ENCODE assay signal across 18 cellular contexts in genomic region chr20:6162239-6162638, GRCh38. TPM values are rescaled to one million over a fixed set of nuclear protein-coding genes. Genes with fewer than 3 reads are reported as not detected.
DNase-seq lines count a peak whose midpoint lies in the region; FAIRE-seq and TF ChIP-seq lines count a peak whose summit lies in the region.
"Had no signal": no experiment of that assay in that cellular context is flagged by ENCODE, and none has a peak within 500 bp of the region (broad histone marks: within the 10 kb centered on the region; RNA-seq: fewer than 3 reads in every experiment).

No MANE protein-coding gene starts in this region.

- TF ChIP-seq CTCF in MCF 10A (IDR thresholded peaks at IDR 0.05; ENCODE audit: unreplicated experiment): no peak
- TF ChIP-seq CTCF in mammary epithelial cell (conservative IDR thresholded peaks at IDR 0.05 in 1 of 2, IDR thresholded peaks at IDR 0.05 in 1 of 2; ENCODE audit: extremely low read depth in 1 of 2, insufficient read depth in 1 of 2, low read depth in 1 of 2, low read length in 2 of 2): no peak
- TF ChIP-seq CTCF in fibroblast of the aortic adventitia (IDR thresholded peaks at IDR 0.05; ENCODE audit: insufficient read depth, low read length): no peak
- TF ChIP-seq CTCF in uterus (IDR thresholded peaks at IDR 0.05): no peak
- no peak for TF ChIP-seq CTCF in glutamatergic neuron (IDR thresholded peaks at IDR 0.05; ENCODE audit: partially characterized antibody, unreplicated experiment)

- no peak overlapping the region for H3K9ac ChIP-seq in mammary epithelial cell (ENCODE audit: insufficient read depth, low read length)

- intact Hi-C loops in MCF 10A (cut with micrococcal nuclease): no loop called here
- intact Hi-C loops in mammary epithelial cell (cut with micrococcal nuclease): no loop called here
- intact Hi-C loops in uterus (cut with DNase I; ENCODE audit: low total_unique reads): no loop called here

- H2AFZ ChIP-seq in mammary epithelial cell (ENCODE audit: low read depth, low read length): no peak overlapping the region

- no peak for FAIRE-seq in HTR-8/SVneo (lab: Jason Lieb, UNC)
- FAIRE-seq: A549, D721Med, GM19239, islet of Langerhans had no signal

- H3K27ac Mint-ChIP-seq in MCF 10A (ENCODE audit: low read depth, unreplicated experiment): no peak overlapping the region
- no peak overlapping the region for H3K27ac Mint-ChIP-seq in glutamatergic neuron (ENCODE audit: unreplicated experiment)
- H3K27ac Mint-ChIP-seq: activated CD4-positive, alpha-beta memory T cell treated with anti-CD3 and anti-CD28 coated beads, Interleukin-2, amount 10 ng/mL, durations not matched to agents 7 days and 5 days; natural killer cell treated with Interleukin-12 subunit alpha and Interleukin-12 subunit beta and Interleukin-15 and Interleukin-18, amount 100 ng/mL, for 72 hours had no signal

- TF ChIP-seq POLR2A in uterus (IDR thresholded peaks at IDR 0.05): no peak

- H3K4me1 Mint-ChIP-seq in MCF 10A (ENCODE audit: insufficient read depth, unreplicated experiment) (peaks cover 6% of the 10 kb centered on the region), glutamatergic neuron (ENCODE audit: low read depth, unreplicated experiment) (no peaks in the 10 kb centered on the region)
- H3K4me1 Mint-ChIP-seq: activated CD4-positive, alpha-beta memory T cell treated with anti-CD3 and anti-CD28 coated beads, Interleukin-2, amount 10 ng/mL, durations not matched to agents 7 days and 5 days had no signal

- no peak overlapping the region for H3K4me2 ChIP-seq in mammary epithelial cell (ENCODE audit: insufficient read depth, low read depth, low read length)
- H3K4me2 ChIP-seq: A549, smooth muscle cell had no signal

- H3K36me3 Mint-ChIP-seq in MCF 10A (ENCODE audit: insufficient read depth, unreplicated experiment) (no peaks in the 10 kb centered on the region), glutamatergic neuron (ENCODE audit: unreplicated experiment) (peaks cover 14% of the 10 kb centered on the region)

- H3K4me3 ChIP-seq in mammary epithelial cell (replicated peaks in 1 of 3; ENCODE audit: insufficient read depth in 1 of 3, low read depth in 2 of 3, low read length in 3 of 3) (no peak overlapping the region), fibroblast of the aortic adventitia (ENCODE audit: low read depth, low read length) (no peak overlapping the region), uterus (no peak overlapping the region)
- H3K4me3 ChIP-seq: A549, smooth muscle cell had no signal

- 0% methylated on average over 4 of the region's 4 CpGs for WGBS in mammary epithelial cell (ENCODE audit: low coverage, missing lambda C conversion rate)

- no peaks in the 10 kb centered on the region for H3K9me3 ChIP-seq in mammary epithelial cell (replicated peaks; ENCODE audit: insufficient read depth, low read length)
- no peaks in the 10 kb centered on the region for H3K9me3 ChIP-seq in uterus

- in situ Hi-C loops in mammary epithelial cell (cut with MboI; ENCODE audit: low sequenced_read_pairs in 2 of 2): loop anchor here (10.0 to 25.0 kb wide), 2 partner anchors 603 to 1725 kb away; partner anchors contain the start of gene BMP2 (in 1 of the 2)

- dilution Hi-C loops in mammary epithelial cell (cut with HindIII; ENCODE audit: low sequenced_read_pairs): loop anchor here (5.0 kb wide), 1 partner anchor 90 kb away; no protein-coding TSS in a partner anchor

- H3K27me3 ChIP-seq in mammary epithelial cell (ENCODE audit: insufficient read depth, low read length): no peaks in the 10 kb centered on the region
- H3K27me3 ChIP-seq in uterus: no peaks in the 10 kb centered on the region

- BruUV-seq in MCF 10A (replicated peaks; lab: Mats Ljungman, UMichigan) (no TSS peak), mammary epithelial cell (replicated peaks; lab: Mats Ljungman, UMichigan) (no TSS peak)

- H3K4me1 ChIP-seq in mammary epithelial cell (ENCODE audit: insufficient read depth, low read length): no peaks in the 10 kb centered on the region
- no peaks in the 10 kb centered on the region for H3K4me1 ChIP-seq in uterus

- no peaks in the 10 kb centered on the region for H3K79me2 ChIP-seq in mammary epithelial cell (ENCODE audit: insufficient read depth, low read length)

- H3K27ac ChIP-seq in mammary epithelial cell (ENCODE audit: insufficient read depth, low read depth, low read length): no peak overlapping the region
- H3K27ac ChIP-seq in uterus: no peak overlapping the region

- no peaks in the 10 kb centered on the region for H4K20me1 ChIP-seq in mammary epithelial cell (ENCODE audit: insufficient read depth, low read length)

- no peaks in the 10 kb centered on the region for H3K9me3 Mint-ChIP-seq in MCF 10A (ENCODE audit: unreplicated experiment)
- H3K9me3 Mint-ChIP-seq in glutamatergic neuron (ENCODE audit: unreplicated experiment): peaks cover 2% of the 10 kb centered on the region
- H3K9me3 Mint-ChIP-seq: activated CD4-positive, alpha-beta memory T cell treated with anti-CD3 and anti-CD28 coated beads, Interleukin-2, amount 10 ng/mL, durations not matched to agents 7 days and 5 days had no signal

- H3K4me3 Mint-ChIP-seq in MCF 10A (ENCODE audit: unreplicated experiment) (no peak overlapping the region), glutamatergic neuron (ENCODE audit: unreplicated experiment) (no peak overlapping the region)
- H3K4me3 Mint-ChIP-seq: activated CD4-positive, alpha-beta memory T cell treated with anti-CD3 and anti-CD28 coated beads, Interleukin-2, amount 10 ng/mL, durations not matched to agents 7 days and 5 days; natural killer cell treated with Interleukin-12 subunit alpha and Interleukin-12 subunit beta and Interleukin-15 and Interleukin-18, amount 100 ng/mL, for 72 hours had no signal

- H3K36me3 ChIP-seq in mammary epithelial cell (ENCODE audit: insufficient read depth, low read length) (no peaks in the 10 kb centered on the region), uterus (no peaks in the 10 kb centered on the region)

- DNase-seq in MCF 10A (ENCODE audit: unreplicated experiment): peak; percentile 49
- no peak for DNase-seq in mammary epithelial cell
- DNase-seq in fibroblast of the aortic adventitia (ENCODE audit: low read depth): peak; percentile 77
- peak; percentile 50 for DNase-seq in midbrain (lab: John Stamatoyannopoulos, UW)
- DNase-seq in uterus: peak; percentile 19 to 63
- DNase-seq in DMS79 treated with DMSO at 0.1 percent for 48 hours (lab: John Stamatoyannopoulos, UW): no peak
- DNase-seq in HTR-8/SVneo (ENCODE audit: insufficient read length, low spot score): no peak
- no peak for DNase-seq in glutamatergic neuron
- DNase-seq: activated CD4-positive, alpha-beta memory T cell treated with anti-CD3 and anti-CD28 coated beads, Interleukin-2, amount 10 ng/mL, durations not matched to agents 7 days and 5 days; activated gamma-delta T cell treated with Interleukin-2 at 50 U/mL for 16 hours; NCI-H510A; trophoblast cell had no signal

- peaks cover 11% of the 10 kb centered on the region for H3K27me3 Mint-ChIP-seq in MCF 10A (ENCODE audit: insufficient read depth, unreplicated experiment)
- no peaks in the 10 kb centered on the region for H3K27me3 Mint-ChIP-seq in glutamatergic neuron (ENCODE audit: unreplicated experiment)

- POLR2A ChIA-PET in MCF 10A (lab: Yijun Ruan, JAX): interaction anchor here (1.3 kb wide), 1 partner anchor 13 kb away, joined by 7 read pairs; no protein-coding TSS in a partner anchor

- CTCF ChIA-PET in MCF 10A (lab: Yijun Ruan, JAX): interaction anchor here (1.1 to 1.4 kb wide), 2 partner anchors 9 to 20 kb away, joined by 3 read pairs; no protein-coding TSS in a partner anchor
- CTCF ChIA-PET in mammary epithelial cell (lab: Charles Lee; ENCODE audit: low non-redundant PET): no interaction called here

RNA-seq across cellular contexts. Expression of gene FERMT1, which starts 39.4 kb away (rescaled TPM):
- 25.5 and 43.1 TPM in 2 replicates for total RNA-seq in MCF 10A (2022)
- total RNA-seq in mammary epithelial cell: 100 to 1,000 TPM in 1 of 2 donors, 10 to 100 TPM in 1; 34.8 to 241 TPM
- polyA plus RNA-seq in mammary epithelial cell: 204 TPM
- 220 TPM for polyA minus RNA-seq in mammary epithelial cell
- 2.9 and 8.8 TPM in 2 replicates for total RNA-seq in fibroblast of the aortic adventitia (ENCODE audit: low replicate concordance)
- 1 to 10 TPM in 2 of 4 donors, under 1 TPM in 2; under 0.01 to 8.5 (median 4.2) TPM for total RNA-seq in uterus
- total RNA-seq in glutamatergic neuron (ENCODE audit: unreplicated experiment): 0.29 TPM
- total RNA-seq: activated CD4-positive, alpha-beta memory T cell treated with anti-CD3 and anti-CD28 coated beads, Interleukin-2, amount 10 ng/mL, durations not matched to agents 7 days and 5 days; natural killer cell treated with Interleukin-12 subunit alpha and Interleukin-12 subunit beta and Interleukin-15 and Interleukin-18, amount 100 ng/mL, for 72 hours had no signal

Comparison
In these comparisons a context has a peak if more than half of its experiments do, and no peak if none do; other contexts are left out.
1. DNase-seq: peak in MCF 10A (single experiment), fibroblast of the aortic adventitia (single experiment), midbrain (single experiment) and uterus (2 of 2); none in mammary epithelial cell (single experiment), DMS79 treated with DMSO at 0.1 percent for 48 hours (single experiment), HTR-8/SVneo (single experiment) and glutamatergic neuron (single experiment).